ENCODE assay signal across 14 cellular contexts in the genomic region with DNA sequence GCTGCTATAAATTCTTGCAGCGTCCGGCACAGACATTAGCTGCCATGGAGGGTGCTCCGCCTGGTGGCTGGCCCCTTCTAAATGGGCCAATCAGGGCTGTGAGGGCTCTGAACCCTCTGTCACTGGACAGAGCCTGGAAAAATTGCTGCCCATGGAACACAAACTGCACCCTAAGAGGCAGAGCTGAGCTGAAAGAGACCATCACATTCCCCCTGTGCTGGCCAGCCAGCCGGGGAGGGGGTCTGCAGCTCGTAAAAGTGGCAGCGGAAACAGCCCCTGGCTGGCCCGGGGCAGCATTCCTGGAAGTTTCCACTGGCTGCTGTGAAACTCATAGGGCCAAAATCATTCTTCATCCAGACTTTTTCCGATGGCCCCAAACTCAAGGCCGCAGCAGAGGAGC. TPM values are rescaled to one million over a fixed set of nuclear protein-coding genes. Genes with fewer than 3 reads are reported as not detected.
DNase-seq lines count a peak whose midpoint lies in the region; ATAC-seq and TF ChIP-seq lines count a peak whose summit lies in the region.
"Had no signal": no experiment of that assay in that cellular context is flagged by ENCODE, and none has a peak within 500 bp of the region (broad histone marks: within the 10 kb centered on the region; RNA-seq: fewer than 3 reads in every experiment).

No MANE protein-coding gene starts in this region.

- ATAC-seq in thoracic aorta (ENCODE audit: insufficient number of reproducible peaks, low FRiP score, low read depth) (no peak), PC-3 (no peak), HG03280 (IDR thresholded peaks at IDR 0.05; ENCODE audit: unreplicated experiment) (no peak)
- ATAC-seq: activated T-cell treated with anti-CD3 and anti-CD28 coated beads, Interleukin-2, amount 50 U/mL, for 72 hours; stimulated activated naive B cell treated with anti-CD40 and anti-IgM and Interleukin-4, amounts not matched to agents 10 μg/mL and 1 μg/mL and 100 μg/mL, for 72 hours had no signal

- no peak overlapping the region for H2AFZ ChIP-seq in PC-3 (ENCODE audit: low read length)

- POLR2A ChIA-PET in PC-3 (lab: Charles Lee; ENCODE audit: unreplicated experiment) = no interaction called here

- H3K36me3 ChIP-seq in H7 (replicated peaks; ENCODE audit: control insufficient read depth, insufficient read depth, low read length) (peaks cover 10% of the 10 kb centered on the region), thoracic aorta (no peaks in the 10 kb centered on the region), PC-3 (ENCODE audit: low read depth, low read length) (no peaks in the 10 kb centered on the region; the same call in 1 of the 2 replicates)

- H3K9me3 ChIP-seq in thoracic aorta = no peaks in the 10 kb centered on the region
- no peaks in the 10 kb centered on the region for H3K9me3 ChIP-seq in PC-3 (ENCODE audit: low read length)

- H3K9me2 ChIP-seq in PC-3 (replicated peaks; ENCODE audit: low read length) = no peaks in the 10 kb centered on the region

- BruUV-seq in PC-3 (replicated peaks; lab: Mats Ljungman, UMichigan) = no TSS peak

- H3K27ac ChIP-seq in thoracic aorta (peak overlapping the region; percentile 72 to 73), PC-3 (ENCODE audit: low read length) (no peak overlapping the region)

- CTCF ChIA-PET in PC-3 (lab: Charles Lee) = interaction anchor here (1.2 kb wide), 1 partner anchor 76 kb away, joined by 3 read pairs; no protein-coding TSS in a partner anchor

- H3F3A ChIP-seq in PC-3 (ENCODE audit: low read length, unreplicated experiment) = no peaks in the 10 kb centered on the region

- no peak overlapping the region for H3K4me3 ChIP-seq in H7 (ENCODE audit: insufficient read depth, low read depth, low read length)
- no peak overlapping the region for H3K4me3 ChIP-seq in foreskin fibroblast (ENCODE audit: low read depth in 1 of 2, low read length in 2 of 2)
- peak overlapping the region; percentile 23 for H3K4me3 ChIP-seq in thoracic aorta
- no peak overlapping the region for H3K4me3 ChIP-seq in PC-3 (ENCODE audit: low read length)

- peak; percentile 76 for DNase-seq in H7
- peak in 1 of 2 donors; percentile 51 for DNase-seq in foreskin fibroblast
- DNase-seq in midbrain (lab: John Stamatoyannopoulos, UW) = peak; percentile 23
- no peak for DNase-seq in thoracic aorta (ENCODE audit: low spot score)
- no peak for DNase-seq in PC-3
- no peak for DNase-seq in activated CD8-positive, alpha-beta memory T cell treated with anti-CD3 and anti-CD28 coated beads for 24 hours
- DNase-seq in NCI-H510A (lab: John Stamatoyannopoulos, UW) = no peak
- DNase-seq: activated CD4-positive, alpha-beta memory T cell treated with anti-CD3 and anti-CD28 coated beads for 36 hours; activated T-cell treated with anti-CD3 and anti-CD28 coated beads, Interleukin-2, amount 50 U/mL, for 72 hours; Karpas-422; NCI-H1417; occipital lobe; stimulated activated naive B cell treated with anti-CD40 and anti-IgM and Interleukin-4, amounts not matched to agents 10 μg/mL and 1 μg/mL and 100 μg/mL, for 72 hours had no signal

- no peak overlapping the region for H3K9ac ChIP-seq in PC-3 (ENCODE audit: low read length)

- intact Hi-C loops in PC-3 (cut with micrococcal nuclease) = no loop called here

- no peaks in the 10 kb centered on the region for H3K27me3 ChIP-seq in H7 (ENCODE audit: control insufficient read depth, insufficient read depth, low read length)
- H3K27me3 ChIP-seq in thoracic aorta (replicated peaks; ENCODE audit: insufficient read depth) = no peaks in the 10 kb centered on the region
- no peaks in the 10 kb centered on the region for H3K27me3 ChIP-seq in PC-3 (ENCODE audit: low read length)

- peaks cover 12 to 15% of the 10 kb centered on the region in 2 donors for H3K4me1 ChIP-seq in thoracic aorta (ENCODE audit: control insufficient read depth in 1 of 2, low read depth in 2 of 2)
- no peaks in the 10 kb centered on the region for H3K4me1 ChIP-seq in PC-3 (ENCODE audit: insufficient read depth, low read length)

- TF ChIP-seq CTCF in foreskin fibroblast (IDR thresholded peaks at IDR 0.05; ENCODE audit: low read depth, low read length) (peak; percentile 10), thoracic aorta (IDR thresholded peaks at IDR 0.05) (peak; percentile 31), PC-3 (conservative IDR thresholded peaks at IDR 0.05; ENCODE audit: low read depth, low read length) (no peak)

- H3K79me2 ChIP-seq in PC-3 (ENCODE audit: low read length) = no peaks in the 10 kb centered on the region

- no peaks in the 10 kb centered on the region for H4K20me1 ChIP-seq in PC-3 (ENCODE audit: low read length)

- H3K4me2 ChIP-seq in PC-3 (ENCODE audit: low read length) = no peak overlapping the region

RNA-seq across cellular contexts. Expression of gene DUSP7, which starts 21.0 kb away (rescaled TPM):
- total RNA-seq in H7 (2014; rRNA removed; shearing (Covaris generic)) = 19.5 and 21.7 TPM in 2 replicates
- total RNA-seq in thoracic aorta = 10 to 100 TPM; 41.1 to 42.2 TPM
- 40.9 and 51.1 TPM in 2 replicates for total RNA-seq in PC-3 (2014; rRNA removed)

Comparison
In these comparisons a context has a peak if more than half of its experiments do, and no peak if none do; other contexts are left out.
1. DNase-seq: peak in H7 (single experiment) and midbrain (single experiment); none in thoracic aorta (single experiment), PC-3 (single experiment), activated CD8-positive, alpha-beta memory T cell treated with anti-CD3 and anti-CD28 coated beads for 24 hours (single experiment) and NCI-H510A (single experiment).